8 cellular contexts compared by ENCODE assay signal in the genomic region with DNA sequence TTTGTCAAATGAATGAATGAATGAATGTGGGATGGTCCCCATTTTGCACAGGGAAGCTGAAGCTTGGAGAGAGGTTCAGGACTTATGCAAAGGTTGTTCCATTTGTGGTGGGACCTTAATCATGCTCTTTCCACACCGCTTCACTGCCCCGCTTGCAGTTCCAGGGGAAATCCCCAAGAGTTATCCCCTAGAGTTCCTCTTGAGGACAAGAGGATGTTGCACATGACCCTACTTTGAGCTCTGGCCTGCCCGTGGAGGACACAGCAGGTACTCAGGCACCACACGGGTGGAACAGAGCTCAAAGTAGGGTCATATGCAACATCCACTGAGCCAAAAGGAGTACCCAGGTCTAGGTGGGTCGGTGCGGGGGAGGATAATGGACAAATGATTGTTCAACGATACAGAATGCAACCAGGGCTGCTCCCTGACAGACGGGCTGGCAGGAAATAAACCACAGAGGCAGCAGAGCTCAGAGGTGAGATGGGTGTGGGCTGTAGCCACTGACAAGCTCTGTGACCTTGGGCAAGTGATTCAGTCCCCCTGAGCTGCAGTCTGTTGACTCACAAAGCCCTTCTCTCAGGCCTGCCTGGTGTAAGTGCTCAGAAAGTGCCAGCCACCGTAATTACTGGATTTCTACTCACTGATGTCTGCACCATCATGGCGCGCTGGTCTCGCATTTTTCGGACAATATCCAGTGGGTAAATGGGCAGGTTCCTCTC.
DNase-seq lines count a peak whose midpoint lies in the region; ATAC-seq and TF ChIP-seq lines count a peak whose summit lies in the region.
"Had no signal": no experiment of that assay in that cellular context is flagged by ENCODE, and none has a peak within 500 bp of the region (broad histone marks: within the 10 kb centered on the region; RNA-seq: fewer than 3 reads in every experiment).

No MANE protein-coding gene starts in this region.

- no peak for TF ChIP-seq CTCF in progenitor cell of endocrine pancreas (IDR thresholded peaks at IDR 0.05; ENCODE audit: unreplicated experiment)

- no peak overlapping the region for H2AK5ac ChIP-seq in trophoblast cell (ENCODE audit: low read length)

- H3K27me3 ChIP-seq in trophoblast cell (ENCODE audit: insufficient read depth, low read length), result no peaks in the 10 kb centered on the region

- no peak overlapping the region for H3K4me2 ChIP-seq in trophoblast cell (ENCODE audit: low read length)

- ATAC-seq in GM18861 (IDR thresholded peaks at IDR 0.05; ENCODE audit: unreplicated experiment) (peak; percentile 51), GM21825 (IDR thresholded peaks at IDR 0.05; ENCODE audit: unreplicated experiment) (peak; percentile 78)

- peak overlapping the region; percentile 56 for H2BK12ac ChIP-seq in trophoblast cell (ENCODE audit: low read length)

- H2BK120ac ChIP-seq in trophoblast cell (ENCODE audit: insufficient read depth, low read length, poor library complexity), result peak overlapping the region; percentile 6

- H3K79me2 ChIP-seq in trophoblast cell (ENCODE audit: control insufficient read depth, insufficient read depth, low read length, poor library complexity), result peaks cover 2% of the 10 kb centered on the region

- peak; percentile 25 for DNase-seq in HS-5 (ENCODE audit: low read depth)
- no peak for DNase-seq in trophoblast cell
- DNase-seq in NCI-H2227 (lab: John Stamatoyannopoulos, UW; ENCODE audit: unreplicated experiment), result no peak
- DNase-seq in progenitor cell of endocrine pancreas (ENCODE audit: low spot score, unreplicated experiment), result no peak
- DNase-seq in activated naive CD4-positive, alpha-beta T cell treated with Interleukin-2 at 50 U/mL for 16 hours, result no peak
- DNase-seq: SIG-M5 had no signal

- H3K23ac ChIP-seq in trophoblast cell (ENCODE audit: low read length), result no peak overlapping the region

- H3K4ac ChIP-seq in trophoblast cell (ENCODE audit: low read depth, low read length), result no peak overlapping the region

- H3K36me3 ChIP-seq in trophoblast cell (ENCODE audit: control insufficient read depth in 1 of 2, insufficient read depth in 2 of 2, low read length in 2 of 2), result no peaks in the 10 kb centered on the region

- no CpG with 5 or more reads among the region's 13 CpGs for WGBS in trophoblast cell (ENCODE audit: extremely low coverage, insufficient coverage, insufficient read length)

- H3K36me3 Mint-ChIP-seq in progenitor cell of endocrine pancreas (ENCODE audit: insufficient read depth), result peaks cover 7% of the 10 kb centered on the region

- no peaks in the 10 kb centered on the region for H3K27me3 Mint-ChIP-seq in progenitor cell of endocrine pancreas

- no peak overlapping the region for H3K27ac Mint-ChIP-seq in progenitor cell of endocrine pancreas

- H3K9me3 Mint-ChIP-seq in progenitor cell of endocrine pancreas (ENCODE audit: low read depth), result peaks cover 3% of the 10 kb centered on the region

- H3K9ac ChIP-seq in trophoblast cell (ENCODE audit: low read length), result no peak overlapping the region

- peak overlapping the region; percentile 52 for H4K91ac ChIP-seq in trophoblast cell (ENCODE audit: low read depth, low read length)

- H3K4me1 ChIP-seq in trophoblast cell (ENCODE audit: control insufficient read depth in 1 of 2, insufficient read depth in 2 of 2, low read length in 2 of 2), result peaks cover 26 to 31% of the 10 kb centered on the region in 2 experiments

- H3K79me1 ChIP-seq in trophoblast cell (ENCODE audit: low read length), result peaks cover 8% of the 10 kb centered on the region

- H4K12ac ChIP-seq in trophoblast cell (ENCODE audit: low read depth, low read length), result no peak overlapping the region

- no peaks in the 10 kb centered on the region for H3K9me3 ChIP-seq in trophoblast cell (ENCODE audit: insufficient read depth, low read depth, low read length)

- peak overlapping the region; percentile 15 for H2BK5ac ChIP-seq in trophoblast cell (ENCODE audit: low read depth, low read length, poor library complexity)

- no peak overlapping the region for H3K4me3 Mint-ChIP-seq in progenitor cell of endocrine pancreas (ENCODE audit: low read depth)

- H2AFZ ChIP-seq in trophoblast cell (ENCODE audit: insufficient read depth, low read length, poor library complexity), result no peak overlapping the region

- no peaks in the 10 kb centered on the region for H3K4me1 Mint-ChIP-seq in progenitor cell of endocrine pancreas (ENCODE audit: low read depth)

- peak overlapping the region; percentile 21 for H3K18ac ChIP-seq in trophoblast cell (ENCODE audit: low read length)

- H3K14ac ChIP-seq in trophoblast cell (ENCODE audit: low read length), result no peak overlapping the region

- H3K4me3 ChIP-seq in trophoblast cell (ENCODE audit: low read depth, low read length), result no peak overlapping the region

- H3K27ac ChIP-seq in trophoblast cell (ENCODE audit: low read depth, low read length), result peak overlapping the region; percentile 63

- no peak overlapping the region for H4K8ac ChIP-seq in trophoblast cell (ENCODE audit: low read depth, low read length)
